Comparison of ENCODE assay signal across 24 cellular contexts in the genomic region with DNA sequence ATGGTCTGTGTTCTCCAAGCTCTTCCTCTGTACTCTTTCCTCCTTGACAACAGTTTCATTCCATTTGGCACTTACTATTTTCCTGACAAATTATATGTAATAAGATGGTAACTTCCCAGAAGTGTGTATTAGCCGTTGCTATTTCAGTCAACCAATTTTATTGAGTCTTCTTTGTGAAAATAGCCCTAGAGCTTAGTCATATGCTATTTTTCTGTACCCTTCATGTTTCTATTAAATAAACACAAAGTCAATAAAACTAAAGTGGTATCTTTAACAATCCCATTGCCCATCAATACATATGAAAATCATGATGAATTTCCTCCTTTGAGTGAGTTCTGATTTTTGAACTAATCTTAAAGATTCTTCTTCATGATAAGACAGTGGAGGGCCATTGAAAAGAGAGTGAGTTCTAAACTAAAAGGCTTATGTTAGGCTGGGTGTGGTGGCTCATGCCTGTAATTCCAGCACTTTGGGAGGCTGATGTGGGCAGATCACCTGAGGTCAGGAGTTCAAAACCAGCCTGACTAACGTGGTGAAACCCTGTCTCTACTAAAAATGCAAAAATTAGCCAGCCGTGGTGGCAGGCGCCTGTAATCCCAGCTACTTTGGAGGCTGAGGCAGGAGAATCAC. TPM values are rescaled to one million over a fixed set of nuclear protein-coding genes. Genes with fewer than 3 reads are reported as not detected.
"Had no signal": no experiment of that assay in that cellular context is flagged by ENCODE, and none has a peak within 500 bp of the region (broad histone marks: within the 10 kb centered on the region; RNA-seq: fewer than 3 reads in every experiment).

No MANE protein-coding gene starts in this region.

- H3K79me2 ChIP-seq: parathyroid adenoma had no signal

- H3K4me3 ChIP-seq: esophagus muscularis mucosa, lower lobe of right lung, neural progenitor cell, tibial artery, vagina had no signal

- ATAC-seq: activated CD4-positive, alpha-beta T cell treated with anti-CD3 and anti-CD28 coated beads for 36 hours; activated CD8-positive, alpha-beta memory T cell treated with anti-CD3 and anti-CD28 coated beads, Interleukin-2, amount 10 ng/mL, durations not matched to agents 7 days and 5 days; lower lobe of right lung had no signal

- H3K4me1 ChIP-seq: esophagus muscularis mucosa, lower lobe of right lung, neural progenitor cell, parathyroid adenoma, tibial artery, vagina had no signal

- H2AFZ ChIP-seq: neural progenitor cell, parathyroid adenoma had no signal

- H3K9me3 ChIP-seq: esophagus muscularis mucosa, lower lobe of right lung, tibial artery, vagina had no signal

- DNase-seq: activated CD4-positive, alpha-beta memory T cell treated with anti-CD3 and anti-CD28 coated beads for 36 hours; activated CD4-positive, alpha-beta T cell treated with anti-CD3 and anti-CD28 coated beads for 36 hours; activated CD8-positive, alpha-beta memory T cell treated with anti-CD3 and anti-CD28 coated beads, Interleukin-2, amount 10 ng/mL, durations not matched to agents 7 days and 5 days; activated effector memory CD4-positive, alpha-beta T cell treated with anti-CD3 and anti-CD28 coated beads, Interleukin-2, amount 50 U/mL, for 16 hours; activated T-cell treated with anti-CD3 and anti-CD28 coated beads, Interleukin-2, amount 50 U/mL, for 24 hours; amniotic stem cell; central memory CD4-positive, alpha-beta T cell; cortex of kidney; effector CD4-positive, alpha-beta T cell; foreskin fibroblast; immature natural killer cell; lower lobe of right lung; midbrain; retina; small intestine; stimulated activated CD4-positive, alpha-beta T cell treated with anti-CD3 and anti-CD28 coated beads, Interleukin-4, amount 100 ng/mL, for 24 hours; stimulated activated naive CD4-positive, alpha-beta T cell; T-helper 2 cell; tibial artery had no signal

- FAIRE-seq: small intestine had no signal

- H3K27ac ChIP-seq: esophagus muscularis mucosa, lower lobe of right lung, neural progenitor cell, parathyroid adenoma, tibial artery, vagina had no signal

- H3K9ac ChIP-seq: neural progenitor cell, parathyroid adenoma had no signal

- H3K4me2 ChIP-seq: neural progenitor cell had no signal

- H3K36me3 ChIP-seq: esophagus muscularis mucosa, lower lobe of right lung, neural progenitor cell, tibial artery, vagina had no signal

- H3K27me3 ChIP-seq: esophagus muscularis mucosa, neural progenitor cell, tibial artery, vagina had no signal

RNA-seq across cellular contexts. Expression of a gene that starts 5.9 kb away (rescaled TPM):
- total RNA-seq: activated CD4-positive, alpha-beta T cell treated with anti-CD3 and anti-CD28 coated beads for 36 hours; activated CD8-positive, alpha-beta memory T cell treated with anti-CD3 and anti-CD28 coated beads, Interleukin-2, amount 10 ng/mL, durations not matched to agents 7 days and 5 days; lower lobe of right lung; subcutaneous adipose tissue; vagina had no signal
- polyA plus RNA-seq: immature natural killer cell had no signal
